In genomic region chr1:229624521-229624905, GRCh38 we compare ENCODE assay signal across 8 cellular contexts. TPM values are rescaled to one million over a fixed set of nuclear protein-coding genes. Genes with fewer than 3 reads are reported as not detected.
DNase-seq lines count a peak whose midpoint lies in the region; ATAC-seq and TF ChIP-seq lines count a peak whose summit lies in the region.

No MANE protein-coding gene starts in this region.

- peak overlapping the region; percentile 93 for H3K27ac Mint-ChIP-seq in mesothelial cell of epicardium

- DNase-seq in heart left ventricle (no peak), left ventricle myocardium superior (no peak), brain microvascular endothelial cell (no peak), mesothelial cell of epicardium (ENCODE audit: low spot score in 2 of 2, unreplicated experiment in 2 of 2) (no peak), vagina (ENCODE audit: extremely low spot score in 2 of 2) (no peak), occipital lobe (lab: John Stamatoyannopoulos, UW) (no peak)

- 54 to 58% (median 57%) methylated on average over 5 of the region's 5 CpGs for WGBS in heart left ventricle, 4 donors

- ATAC-seq in heart left ventricle: no peak
- no peak for ATAC-seq in left ventricle myocardium superior
- no peak for ATAC-seq in HG03108 (IDR thresholded peaks at IDR 0.05; ENCODE audit: unreplicated experiment)
- ATAC-seq in HG03439 (IDR thresholded peaks at IDR 0.05; ENCODE audit: unreplicated experiment): no peak

- H3K36me3 ChIP-seq in heart left ventricle: no peaks in the 10 kb centered on the region
- H3K36me3 ChIP-seq in brain microvascular endothelial cell (replicated peaks): no peaks in the 10 kb centered on the region
- no peaks in the 10 kb centered on the region for H3K36me3 ChIP-seq in vagina

- no peaks in the 10 kb centered on the region for H3K27me3 Mint-ChIP-seq in mesothelial cell of epicardium (ENCODE audit: low read depth)

- H3K4me3 ChIP-seq in heart left ventricle: peak overlapping the region in 11 of 12 donors; percentile 82 to 98 (median 94)
- H3K4me3 ChIP-seq in brain microvascular endothelial cell (ENCODE audit: low read depth, low read length): peak overlapping the region; percentile 82
- H3K4me3 ChIP-seq in vagina: peak overlapping the region; percentile 81 to 93

- peaks cover 26% of the 10 kb centered on the region for H3K4me1 Mint-ChIP-seq in mesothelial cell of epicardium

- no peak for TF ChIP-seq POLR2A in heart left ventricle (IDR thresholded peaks at IDR 0.05)
- TF ChIP-seq POLR2A in vagina (IDR thresholded peaks at IDR 0.05): no peak

- peak overlapping the region; percentile 88 for H3K4me3 Mint-ChIP-seq in mesothelial cell of epicardium

- H3K4me1 ChIP-seq in heart left ventricle: peaks cover 2 to 63% (median 47%) of the 10 kb centered on the region in 12 donors
- peaks cover 47% of the 10 kb centered on the region for H3K4me1 ChIP-seq in vagina

- in situ Hi-C loops in brain microvascular endothelial cell (cut with HindIII; ENCODE audit: low pct_ligation_motif_present, low sequenced_read_pairs): no loop called here

- no peaks in the 10 kb centered on the region for H3K36me3 Mint-ChIP-seq in mesothelial cell of epicardium

- H3K9me3 ChIP-seq in heart left ventricle: no peaks in the 10 kb centered on the region
- H3K9me3 ChIP-seq in vagina: no peaks in the 10 kb centered on the region

- intact Hi-C loops in heart left ventricle (cut with DNase I) (loop anchor here in 4 of 10 donors (2.0 kb wide), 2 partner anchors 66 to 116 kb away; partner anchors contain the start of genes ABCB10 (in 3 of the 4) and NUP133 (in 1 of the 4)), left ventricle myocardium superior (cut with micrococcal nuclease) (loop anchor here (10.0 kb wide), 1 partner anchor 70 kb away; the partner anchor contains the start of gene ABCB10), vagina (cut with DNase I) (no loop called here)

- H3K27ac ChIP-seq in heart left ventricle (peak overlapping the region in 5 of 12 donors; percentile 63 to 96 (median 77)), brain microvascular endothelial cell (no peak overlapping the region), vagina (peak overlapping the region; percentile 28)

- H3K27me3 ChIP-seq in heart left ventricle (no peaks in the 10 kb centered on the region), brain microvascular endothelial cell (replicated peaks) (no peaks in the 10 kb centered on the region), vagina (no peaks in the 10 kb centered on the region)

- TF ChIP-seq CTCF in heart left ventricle (IDR thresholded peaks at IDR 0.05) (no peak), brain microvascular endothelial cell (IDR thresholded peaks at IDR 0.05; ENCODE audit: low read depth, low read length, missing control alignments) (no peak), mesothelial cell of epicardium (IDR thresholded peaks at IDR 0.05; ENCODE audit: unreplicated experiment) (no peak), vagina (IDR thresholded peaks at IDR 0.05) (no peak)

- no peaks in the 10 kb centered on the region for H3K9me3 Mint-ChIP-seq in mesothelial cell of epicardium

RNA-seq across cellular contexts. Expression of gene TAF5L, which starts 1.4 kb away (rescaled TPM):
- total RNA-seq in heart left ventricle (10 to 100 TPM in 6 of 9 donors, 1 to 10 TPM in 3; 7.1 to 15.4 (median 11.1) TPM), left ventricle myocardium superior (10.0 TPM), mesothelial cell of epicardium (19.5 to 21.3 TPM (median 20.9 TPM) in 3 replicates), vagina (12.5 TPM), occipital lobe (28.2 TPM)
- polyA plus RNA-seq in heart left ventricle: 10 to 100 TPM in 1 of 2 donors, 1 to 10 TPM in 1; 4.4 to 14.4 TPM

RNA-seq across cellular contexts. Expression of gene URB2, which starts 1.5 kb away (rescaled TPM):
- total RNA-seq in heart left ventricle (1 to 10 TPM; 2.6 to 6.7 (median 5.0) TPM), left ventricle myocardium superior (2.9 TPM), mesothelial cell of epicardium (11.3 to 13.1 TPM (median 11.4 TPM) in 3 replicates), vagina (9.3 TPM), occipital lobe (13.1 TPM)
- polyA plus RNA-seq in heart left ventricle: 1 to 10 TPM; 1.4 to 5.9 TPM
